Comparison of ENCODE assay signal across 18 cellular contexts in the genomic region with DNA sequence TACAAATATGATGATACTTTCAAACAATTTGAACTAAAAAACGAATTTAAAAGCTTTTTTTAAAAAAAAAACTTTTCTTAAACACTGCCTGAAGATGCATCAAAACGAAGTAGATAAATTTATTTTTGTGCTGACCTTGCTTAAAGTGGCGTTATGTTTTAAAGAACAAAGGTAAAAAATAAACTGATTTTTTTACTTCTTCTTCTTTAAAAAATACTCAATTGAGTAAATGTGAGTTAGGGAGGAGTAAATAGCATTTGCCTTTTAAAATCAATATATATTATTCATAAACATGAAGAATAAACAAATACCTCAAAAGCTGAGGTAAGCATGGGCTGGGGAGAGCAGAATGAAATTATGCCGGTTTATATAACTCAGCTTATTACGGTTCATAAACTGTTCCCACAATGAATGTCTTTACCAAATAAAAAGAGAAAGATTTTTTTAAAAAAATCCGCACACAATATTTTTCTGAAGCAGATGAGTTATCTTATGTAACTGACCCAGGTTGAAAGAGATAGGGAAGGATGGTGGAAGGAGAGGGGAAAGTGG. TPM values are rescaled to one million over a fixed set of nuclear protein-coding genes. Genes with fewer than 3 reads are reported as not detected.
"Had no signal": no experiment of that assay in that cellular context is flagged by ENCODE, and none has a peak within 500 bp of the region (broad histone marks: within the 10 kb centered on the region; RNA-seq: fewer than 3 reads in every experiment).

No MANE protein-coding gene starts in this region.

- H3K36me3 ChIP-seq: prostate gland, stomach, thoracic aorta, transverse colon had no signal

- H3K4me2 ChIP-seq: hepatocyte had no signal

- H3K9ac ChIP-seq: parathyroid adenoma had no signal

- DNase-seq: cerebellar nuclear complex; effector memory CD8-positive, alpha-beta T cell; foreskin melanocyte; left colon; naive thymus-derived CD4-positive, alpha-beta T cell; occipital lobe; stimulated activated CD4-positive, alpha-beta T cell treated with anti-CD3 and anti-CD28 coated beads, Interleukin-4, amount 100 ng/mL, for 24 hours; stimulated activated naive CD4-positive, alpha-beta T cell; stomach; transverse colon had no signal

- H3K4me1 ChIP-seq: parathyroid adenoma, prostate gland had no signal

- H2AFZ ChIP-seq: hepatocyte, parathyroid adenoma had no signal

- H3K27ac Mint-ChIP-seq: dendritic cell treated with granulocyte-macrophage colony-stimulating factor and Interleukin-4, amounts not matched to agents 40 ng/mL and 50 ng/mL, for 4 days; effector memory CD8-positive, alpha-beta T cell had no signal

- ATAC-seq: effector memory CD8-positive, alpha-beta T cell; left colon; naive thymus-derived CD4-positive, alpha-beta T cell had no signal

- H3K79me2 ChIP-seq: hepatocyte, parathyroid adenoma had no signal

- H3K4me3 Mint-ChIP-seq: dendritic cell treated with granulocyte-macrophage colony-stimulating factor and Interleukin-4, amounts not matched to agents 40 ng/mL and 50 ng/mL, for 4 days had no signal

- H3K9me3 ChIP-seq: prostate gland, thoracic aorta, transverse colon had no signal

- H3K27ac ChIP-seq: hepatocyte, parathyroid adenoma, prostate gland, stomach, transverse colon had no signal

- H3K4me3 ChIP-seq: hepatocyte, prostate gland, stomach, thoracic aorta, transverse colon had no signal

RNA-seq across cellular contexts. Expression of gene PAX6, which starts 9.0 kb away (rescaled TPM):
- total RNA-seq: liver; lung microvascular endothelial cell; naive thymus-derived CD4-positive, alpha-beta T cell; ureter had no signal
- polyA plus RNA-seq: liver; naive thymus-derived CD4-positive, alpha-beta T cell had no signal
